21 cellular contexts compared by ENCODE assay signal in the genomic region with DNA sequence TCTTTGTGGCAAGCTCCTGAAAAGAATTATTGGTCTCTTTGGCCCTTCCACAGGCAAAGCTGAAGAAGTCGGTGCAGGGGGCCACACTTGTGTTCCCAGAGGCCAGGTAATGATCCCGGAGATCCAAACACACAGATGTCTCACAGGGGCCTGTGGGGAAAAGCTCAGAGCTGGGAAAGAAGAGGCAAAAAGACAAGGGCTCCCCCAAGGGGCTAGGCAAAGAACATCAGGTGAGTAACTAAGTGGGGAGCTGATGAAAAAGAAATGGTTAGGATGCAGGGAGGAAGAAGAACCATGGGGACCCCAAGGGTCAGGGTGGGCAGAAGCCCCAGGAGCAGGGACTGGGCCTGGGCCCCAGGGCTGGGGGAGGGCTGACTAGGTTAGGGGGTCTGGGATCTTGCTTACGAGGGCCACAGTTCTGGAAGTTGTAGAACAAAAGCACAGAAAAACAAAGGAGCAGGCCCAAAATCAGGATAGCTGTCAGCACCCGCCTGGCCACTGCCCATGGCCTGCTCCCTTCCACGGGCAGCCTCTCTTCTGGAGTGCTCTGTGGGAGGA. TPM values are rescaled to one million over a fixed set of nuclear protein-coding genes. Genes with fewer than 3 reads are reported as not detected.
DNase-seq lines count a peak whose midpoint lies in the region; ATAC-seq, FAIRE-seq and TF ChIP-seq lines count a peak whose summit lies in the region.
"Had no signal": no experiment of that assay in that cellular context is flagged by ENCODE, and none has a peak within 500 bp of the region (broad histone marks: within the 10 kb centered on the region; RNA-seq: fewer than 3 reads in every experiment).

No MANE protein-coding gene starts in this region.

- CTCF ChIA-PET in MCF 10A (lab: Yijun Ruan, JAX), result interaction anchor here (0.6 to 2.0 kb wide), 10 partner anchors 10 to 93 kb away, joined by 3 to 10 read pairs (median 4); no protein-coding TSS in a partner anchor
- CTCF ChIA-PET in K562 (lab: Yijun Ruan, JAX; ENCODE audit: low intra/inter-chr PET ratio), result interaction anchor here (1.3 to 3.1 kb wide), 2 partner anchors 42 to 80 kb away, joined by 4 to 15 read pairs; no protein-coding TSS in a partner anchor

- TF ChIP-seq EP300 in K562 (IDR thresholded peaks at IDR 0.05; ENCODE audit: low read length), result no peak

- H3K27me3 ChIP-seq in breast epithelium (no peaks in the 10 kb centered on the region), MM.1S (replicated peaks; ENCODE audit: insufficient read depth, low read length) (no peaks in the 10 kb centered on the region), K562 (ENCODE audit: control insufficient read depth in 2 of 2, insufficient read depth in 2 of 2, low read length in 2 of 2) (no peaks in the 10 kb centered on the region), upper lobe of right lung (peaks cover 4% of the 10 kb centered on the region)
- H3K27me3 ChIP-seq: thyroid gland had no signal

- no peak for FAIRE-seq in K562 (lab: Jason Lieb, UNC)
- FAIRE-seq: frontal cortex, kidney had no signal

- TF ChIP-seq CTCF in MCF 10A (IDR thresholded peaks at IDR 0.05; ENCODE audit: unreplicated experiment) (no peak), breast epithelium (IDR thresholded peaks at IDR 0.05) (peak in 1 of 3 donors; percentile 12), MM.1S (IDR thresholded peaks at IDR 0.05; ENCODE audit: low read length) (peak; percentile 62), K562 (IDR thresholded peaks at IDR 0.05 in 2 of 3, conservative IDR thresholded peaks at IDR 0.05 in 1 of 3; ENCODE audit: insufficient read depth in 2 of 3, low read depth in 1 of 3, low read length in 3 of 3) (peak; percentile 85 to 89 (median 87)), upper lobe of right lung (IDR thresholded peaks at IDR 0.05) (no peak), glutamatergic neuron (IDR thresholded peaks at IDR 0.05; ENCODE audit: partially characterized antibody, unreplicated experiment) (no peak)

- peak; percentile 69 for ATAC-seq in K562
- ATAC-seq in upper lobe of right lung, result peak; percentile 26
- no peak for ATAC-seq in GM21360 (IDR thresholded peaks at IDR 0.05; ENCODE audit: unreplicated experiment)

- no peak overlapping the region for H3K9ac ChIP-seq in MM.1S (ENCODE audit: low read length)
- peak overlapping the region; percentile 73 to 75 for H3K9ac ChIP-seq in K562 (ENCODE audit: insufficient read depth in 1 of 2, low read depth in 2 of 2, low read length in 2 of 2)

- peaks cover 4% of the 10 kb centered on the region for H3K9me3 Mint-ChIP-seq in MCF 10A (ENCODE audit: unreplicated experiment)
- peaks cover 5% of the 10 kb centered on the region for H3K9me3 Mint-ChIP-seq in glutamatergic neuron (ENCODE audit: unreplicated experiment)

- H3K79me2 ChIP-seq in MM.1S (ENCODE audit: low read length) (no peaks in the 10 kb centered on the region), K562 (ENCODE audit: control insufficient read depth, insufficient read depth, low read length) (peaks cover 25% of the 10 kb centered on the region)

- H3K4me2 ChIP-seq in MM.1S (ENCODE audit: low read depth, low read length) (no peak overlapping the region), K562 (ENCODE audit: insufficient read depth, low read length) (peak overlapping the region; percentile 98)

- H3K4me3 ChIP-seq in breast epithelium (no peak overlapping the region), MM.1S (ENCODE audit: low read length) (no peak overlapping the region), K562 (peak overlapping the region; percentile 56), upper lobe of right lung (no peak overlapping the region)
- H3K4me3 ChIP-seq: thyroid gland had no signal

- H3K36me3 Mint-ChIP-seq in MCF 10A (ENCODE audit: insufficient read depth, unreplicated experiment) (no peaks in the 10 kb centered on the region), glutamatergic neuron (ENCODE audit: unreplicated experiment) (peaks cover 5% of the 10 kb centered on the region)

- H3K4me1 Mint-ChIP-seq in MCF 10A (ENCODE audit: insufficient read depth, unreplicated experiment) (no peaks in the 10 kb centered on the region), glutamatergic neuron (ENCODE audit: low read depth, unreplicated experiment) (peaks cover 4% of the 10 kb centered on the region)

- H3K4me3 Mint-ChIP-seq in MCF 10A (ENCODE audit: unreplicated experiment) (no peak overlapping the region), glutamatergic neuron (ENCODE audit: unreplicated experiment) (no peak overlapping the region)
- H3K4me3 Mint-ChIP-seq: activated CD4-positive, alpha-beta memory T cell treated with anti-CD3 and anti-CD28 coated beads, Interleukin-2, amount 10 ng/mL, durations not matched to agents 7 days and 5 days; T-helper 2 cell treated with Interferon-gamma antibody and Interleukin-4, amounts not matched to agents 5 μg/mL and 100 μg/mL, for 36 hours had no signal

- no peaks in the 10 kb centered on the region for H4K20me1 ChIP-seq in MM.1S (ENCODE audit: insufficient read depth, low read length)
- peaks cover 15% of the 10 kb centered on the region for H4K20me1 ChIP-seq in K562 (replicated peaks; ENCODE audit: control insufficient read depth, insufficient read depth, low read length)

- DNase-seq in MCF 10A (ENCODE audit: unreplicated experiment) (peak; percentile 37), breast epithelium (ENCODE audit: low spot score in 2 of 2) (no peak), MM.1S (peak; percentile 13), K562 (ENCODE audit: extremely low read depth in 1 of 4, low spot score in 3 of 4) (peak; percentile 71 to 77 (median 74)), upper lobe of right lung (no peak), glutamatergic neuron (no peak)
- no peak for DNase-seq in central memory CD4-positive, alpha-beta T cell
- DNase-seq: activated CD4-positive, alpha-beta memory T cell treated with anti-CD3 and anti-CD28 coated beads, Interleukin-2, amount 10 ng/mL, durations not matched to agents 7 days and 5 days; activated effector memory CD4-positive, alpha-beta T cell treated with anti-CD3 and anti-CD28 coated beads, Interleukin-2, amount 50 U/mL, for 16 hours; DMS53; effector CD8-positive, alpha-beta T cell; kidney; NCI-H1105; NCI-H226; thyroid gland had no signal

- intact Hi-C loops in MCF 10A (cut with micrococcal nuclease) (no loop called here), breast epithelium (cut with DNase I; ENCODE audit: low total_unique reads) (no loop called here), K562 (cut with micrococcal nuclease) (loop anchor here (1.0 to 2.0 kb wide), 4 partner anchors 22 to 107 kb away; partner anchors contain the start of gene LLCFC1), upper lobe of right lung (cut with DNase I) (no loop called here)

- H3F3A ChIP-seq in MM.1S (ENCODE audit: insufficient read depth, low read length), result no peaks in the 10 kb centered on the region

- no TSS peak for BruUV-seq in MCF 10A (replicated peaks; lab: Mats Ljungman, UMichigan)
- no TSS peak for BruUV-seq in K562 (replicated peaks; lab: Mats Ljungman, UMichigan)

- POLR2A ChIA-PET in MCF 10A (lab: Yijun Ruan, JAX), result interaction anchor here (0.6 kb wide), 1 partner anchor 328 kb away, joined by 3 read pairs; no protein-coding TSS in a partner anchor
- POLR2A ChIA-PET in K562 (lab: Yijun Ruan, JAX), result interaction anchor here (0.7 to 3.1 kb wide), 12 partner anchors 9 to 519 kb away, joined by 3 to 13 read pairs (median 6); no protein-coding TSS in a partner anchor

- peaks cover 55% of the 10 kb centered on the region for H3K27me3 Mint-ChIP-seq in MCF 10A (ENCODE audit: insufficient read depth, unreplicated experiment)
- peaks cover 3% of the 10 kb centered on the region for H3K27me3 Mint-ChIP-seq in glutamatergic neuron (ENCODE audit: unreplicated experiment)

- H3K27ac Mint-ChIP-seq in MCF 10A (ENCODE audit: low read depth, unreplicated experiment) (no peak overlapping the region), glutamatergic neuron (ENCODE audit: unreplicated experiment) (no peak overlapping the region)
- H3K27ac Mint-ChIP-seq: activated CD4-positive, alpha-beta memory T cell treated with anti-CD3 and anti-CD28 coated beads, Interleukin-2, amount 10 ng/mL, durations not matched to agents 7 days and 5 days; T-helper 2 cell treated with Interferon-gamma antibody and Interleukin-4, amounts not matched to agents 5 μg/mL and 100 μg/mL, for 36 hours had no signal

- H3K9me3 ChIP-seq in breast epithelium (no peaks in the 10 kb centered on the region), MM.1S (replicated peaks; ENCODE audit: insufficient read depth, low read length) (no peaks in the 10 kb centered on the region), K562 (replicated peaks; ENCODE audit: control insufficient read depth, insufficient read depth, low read depth, low read length) (no peaks in the 10 kb centered on the region), upper lobe of right lung (no peaks in the 10 kb centered on the region)
- H3K9me3 ChIP-seq: thyroid gland had no signal

- H3K36me3 ChIP-seq in breast epithelium (no peaks in the 10 kb centered on the region), MM.1S (replicated peaks; ENCODE audit: insufficient read depth, low read length) (no peaks in the 10 kb centered on the region), K562 (ENCODE audit: control insufficient read depth, insufficient read depth, low read length) (peaks cover 43% of the 10 kb centered on the region), upper lobe of right lung (no peaks in the 10 kb centered on the region)
- H3K36me3 ChIP-seq: thyroid gland had no signal

- TF ChIP-seq POLR2A in breast epithelium (IDR thresholded peaks at IDR 0.05) (no peak), K562 (conservative IDR thresholded peaks at IDR 0.05) (no peak)

- 23% methylated on average over 5 of the region's 5 CpGs for WGBS in K562 (ENCODE audit: insufficient coverage, low coverage, missing lambda C conversion rate)

- H3K4me1 ChIP-seq in breast epithelium (no peaks in the 10 kb centered on the region), MM.1S (ENCODE audit: low read length) (peaks cover 9% of the 10 kb centered on the region), K562 (replicated peaks in 1 of 2; ENCODE audit: control insufficient read depth in 2 of 2, insufficient read depth in 2 of 2, low read length in 2 of 2) (peaks cover 44 to 79% of the 10 kb centered on the region in 2 experiments), upper lobe of right lung (no peaks in the 10 kb centered on the region)
- H3K4me1 ChIP-seq: thyroid gland had no signal

- H3K9me1 ChIP-seq in K562 (ENCODE audit: control insufficient read depth, insufficient read depth, low read length), result no peaks in the 10 kb centered on the region

- H3K9me2 ChIP-seq in MM.1S (replicated peaks; ENCODE audit: insufficient read depth, low read length), result no peaks in the 10 kb centered on the region

- TF ChIP-seq RAD21 in K562 (CRISPR knock-in tag; conservative IDR thresholded peaks at IDR 0.05 in 1 of 2, IDR thresholded peaks at IDR 0.05 in 1 of 2), result peak; percentile 54 to 82

- H3K27ac ChIP-seq in breast epithelium (no peak overlapping the region), MM.1S (ENCODE audit: low read length) (no peak overlapping the region), K562 (ENCODE audit: extremely low read depth, low read depth, low read length) (peak overlapping the region; percentile 74; the same call in 1 of the 3 replicates), upper lobe of right lung (no peak overlapping the region)
- H3K27ac ChIP-seq: thyroid gland had no signal

- H2AFZ ChIP-seq in MM.1S (ENCODE audit: low read length) (no peak overlapping the region), K562 (ENCODE audit: low read depth, low read length) (0 out of 2 replicates have a peak overlapping the region, but pooled peaks have one; percentile 91)

- in situ Hi-C loops in K562 (cut with MboI), result no loop called here

RNA-seq across cellular contexts. Expression of gene KEL, which starts 1.1 kb away (rescaled TPM):
- total RNA-seq in MCF 10A (2022) (not detected in 2 replicates), breast epithelium (1 to 10 TPM in 2 of 3 donors, under 1 TPM in 1; 0.16 to 4.3 (median 2.2) TPM), K562 (2014; rRNA removed) (15.9 and 22.0 TPM in 2 replicates), K562 (2014; rRNA removed; fragmentation: Illumina TruSeq; extraction: Trizol) (19.2 and 19.3 TPM in 2 replicates), K562 (2015; rRNA removed; fragmentation: Illumina TruSeq; extraction: Trizol) (22.2 and 25.5 TPM in 2 replicates), K562 (2021) (28.7 and 34.3 TPM in 2 replicates), upper lobe of right lung (0.87 TPM), glutamatergic neuron (ENCODE audit: unreplicated experiment) (0.64 TPM)
- total RNA-seq in K562 (2011; cell fraction: chromatin; rRNA removed; ENCODE audit: low replicate concordance), result 113 and 184 TPM in 2 replicates
- 129 and 133 TPM in 2 replicates for total RNA-seq in K562 (2011; cell fraction: nucleolus; rRNA removed)
- total RNA-seq in K562 (2011; cell fraction: nucleoplasm; rRNA removed), result 107 and 122 TPM in 2 replicates
- polyA plus RNA-seq in K562 (2011; rRNA removed) (47.4 and 72.0 TPM in 2 replicates), K562 (2014; fragmentation: Illumina TruSeq; extraction: Trizol) (33.8 and 35.3 TPM in 2 replicates), K562 (2014; fragmentation: Nextera tagmentation; extraction: Ambion mirVana) (10 to 100 TPM in 1 of 2 experiments, 1 to 10 TPM in 1; 9.0 to 18.9 TPM), K562 (2014; rRNA removed) (33.1 and 36.7 TPM in 2 replicates)
- polyA plus RNA-seq in K562 (2011; cell fraction: cytosol; rRNA removed), result 33.6 and 44.4 TPM in 2 replicates
- 361 and 506 TPM in 2 replicates for polyA plus RNA-seq in K562 (2011; cell fraction: nucleus; rRNA removed)
- polyA plus RNA-seq in K562 (2012), result 25.0 and 47.3 TPM in 2 replicates
- polyA minus RNA-seq in K562 (2011; rRNA and poly(A)+ RNA removed), result 31.5 and 38.3 TPM in 2 replicates
- polyA minus RNA-seq in K562 (2011; cell fraction: cytosol; rRNA and poly(A)+ RNA removed), result 14.1 and 24.0 TPM in 2 replicates
- polyA minus RNA-seq in K562 (2011; cell fraction: nucleus; rRNA and poly(A)+ RNA removed), result 85.5 and 91.1 TPM in 2 replicates
- total RNA-seq: RPMI7951 had no signal

RNA-seq across cellular contexts. Expression of gene LLCFC1, which starts 21.8 kb away (rescaled TPM):
- total RNA-seq in MCF 10A (2022) (not detected in 2 replicates), breast epithelium (not detected), K562 (2014; rRNA removed) (not detected in 2 replicates), K562 (2014; rRNA removed; fragmentation: Illumina TruSeq; extraction: Trizol) (not detected in 2 replicates), K562 (2015; rRNA removed; fragmentation: Illumina TruSeq; extraction: Trizol) (not detected in 2 replicates), K562 (2021) (not detected in 2 replicates), upper lobe of right lung (not detected), glutamatergic neuron (ENCODE audit: unreplicated experiment) (not detected)
- not detected in 2 replicates for total RNA-seq in K562 (2011; cell fraction: chromatin; rRNA removed; ENCODE audit: low replicate concordance)
- not detected in 2 replicates for total RNA-seq in K562 (2011; cell fraction: nucleolus; rRNA removed)
- total RNA-seq in K562 (2011; cell fraction: nucleoplasm; rRNA removed), result not detected in 2 replicates
- polyA plus RNA-seq in K562 (2011; rRNA removed) (not detected in 2 replicates), K562 (2014; fragmentation: Illumina TruSeq; extraction: Trizol) (not detected in 2 replicates), K562 (2014; fragmentation: Nextera tagmentation; extraction: Ambion mirVana) (not detected), K562 (2014; rRNA removed) (not detected in 2 replicates)
- polyA plus RNA-seq in K562 (2011; cell fraction: cytosol; rRNA removed), result not detected in 2 replicates
- not detected in 2 replicates for polyA plus RNA-seq in K562 (2011; cell fraction: nucleus; rRNA removed)
- polyA plus RNA-seq in K562 (2012), result 0.20 and 0.55 TPM in 2 replicates
- polyA minus RNA-seq in K562 (2011; rRNA and poly(A)+ RNA removed), result not detected in 2 replicates
- not detected in 2 replicates for polyA minus RNA-seq in K562 (2011; cell fraction: cytosol; rRNA and poly(A)+ RNA removed)
- polyA minus RNA-seq in K562 (2011; cell fraction: nucleus; rRNA and poly(A)+ RNA removed), result not detected in 2 replicates
- total RNA-seq: activated CD4-positive, alpha-beta memory T cell treated with anti-CD3 and anti-CD28 coated beads, Interleukin-2, amount 10 ng/mL, durations not matched to agents 7 days and 5 days; frontal cortex; H4; kidney; RPMI7951 had no signal
- polyA plus RNA-seq: AG04450 had no signal

RNA-seq across cellular contexts. Expression of gene TRPV5, which starts 27.5 kb away (rescaled TPM):
- not detected in 2 replicates for total RNA-seq in MCF 10A (2022)
- total RNA-seq in breast epithelium, result 1 to 10 TPM in 1 of 3 donors, under 1 TPM in 1, not detected in 1; 0.15 to 1.3 TPM
- total RNA-seq in K562 (2011; cell fraction: chromatin; rRNA removed; ENCODE audit: low replicate concordance), result 0.56 and 0.74 TPM in 2 replicates
- total RNA-seq in K562 (2011; cell fraction: nucleolus; rRNA removed), result 0.17 and 0.26 TPM in 2 replicates
- total RNA-seq in K562 (2011; cell fraction: nucleoplasm; rRNA removed), result 0.44 and 1.1 TPM in 2 replicates
- total RNA-seq in K562 (2014; rRNA removed), result not detected in 2 replicates
- not detected in 2 replicates for total RNA-seq in K562 (2014; rRNA removed; fragmentation: Illumina TruSeq; extraction: Trizol)
- total RNA-seq in K562 (2015; rRNA removed; fragmentation: Illumina TruSeq; extraction: Trizol), result not detected in 2 replicates
- not detected in 2 replicates for total RNA-seq in K562 (2021)
- 0.12 TPM in 1 of 2 replicates, not detected in the other for polyA plus RNA-seq in K562 (2011; rRNA removed)
- 0.03 TPM in 1 of 2 replicates, not detected in the other for polyA plus RNA-seq in K562 (2011; cell fraction: cytosol; rRNA removed)
- 0.36 and 0.60 TPM in 2 replicates for polyA plus RNA-seq in K562 (2011; cell fraction: nucleus; rRNA removed)
- 0.08 TPM in 1 of 2 replicates, not detected in the other for polyA plus RNA-seq in K562 (2012)
- polyA plus RNA-seq in K562 (2014; fragmentation: Illumina TruSeq; extraction: Trizol), result 0.04 TPM in 1 of 2 replicates, not detected in the other
- not detected for polyA plus RNA-seq in K562 (2014; fragmentation: Nextera tagmentation; extraction: Ambion mirVana)
- not detected in 2 replicates for polyA plus RNA-seq in K562 (2014; rRNA removed)
- 0.27 TPM in 1 of 2 replicates, not detected in the other for polyA minus RNA-seq in K562 (2011; rRNA and poly(A)+ RNA removed)
- polyA minus RNA-seq in K562 (2011; cell fraction: cytosol; rRNA and poly(A)+ RNA removed), result not detected in 2 replicates
- polyA minus RNA-seq in K562 (2011; cell fraction: nucleus; rRNA and poly(A)+ RNA removed), result 0.13 and 0.22 TPM in 2 replicates
- not detected for total RNA-seq in upper lobe of right lung
- 0.15 TPM for total RNA-seq in glutamatergic neuron (ENCODE audit: unreplicated experiment)
- total RNA-seq: activated CD4-positive, alpha-beta memory T cell treated with anti-CD3 and anti-CD28 coated beads, Interleukin-2, amount 10 ng/mL, durations not matched to agents 7 days and 5 days; frontal cortex; H4; RPMI7951; thyroid gland had no signal
- polyA plus RNA-seq: AG04450 had no signal

Comparison
In these comparisons a context has a peak if more than half of its experiments do, and no peak if none do; other contexts are left out.
1. DNase-seq: peak in MCF 10A (single experiment), MM.1S (single experiment) and K562 (4 of 4); none in breast epithelium (0 of 2), upper lobe of right lung (single experiment), glutamatergic neuron (single experiment) and central memory CD4-positive, alpha-beta T cell (single experiment).
2. CTCF ChIP-seq: peak in MM.1S (single experiment) and K562 (3 of 3); none in MCF 10A (single experiment), upper lobe of right lung (single experiment) and glutamatergic neuron (single experiment).